In genomic region chr5:14062178-14062577, GRCh38 we compare ENCODE assay signal across 1 cellular context.
TF ChIP-seq lines count a peak whose summit lies in the region.

No MANE protein-coding gene starts in this region.

TF ChIP-seq in GM23338, 12 proteins besides CTCF, POLR2A, EP300 and RAD21:
- TF ChIP-seq, protein P1, sequence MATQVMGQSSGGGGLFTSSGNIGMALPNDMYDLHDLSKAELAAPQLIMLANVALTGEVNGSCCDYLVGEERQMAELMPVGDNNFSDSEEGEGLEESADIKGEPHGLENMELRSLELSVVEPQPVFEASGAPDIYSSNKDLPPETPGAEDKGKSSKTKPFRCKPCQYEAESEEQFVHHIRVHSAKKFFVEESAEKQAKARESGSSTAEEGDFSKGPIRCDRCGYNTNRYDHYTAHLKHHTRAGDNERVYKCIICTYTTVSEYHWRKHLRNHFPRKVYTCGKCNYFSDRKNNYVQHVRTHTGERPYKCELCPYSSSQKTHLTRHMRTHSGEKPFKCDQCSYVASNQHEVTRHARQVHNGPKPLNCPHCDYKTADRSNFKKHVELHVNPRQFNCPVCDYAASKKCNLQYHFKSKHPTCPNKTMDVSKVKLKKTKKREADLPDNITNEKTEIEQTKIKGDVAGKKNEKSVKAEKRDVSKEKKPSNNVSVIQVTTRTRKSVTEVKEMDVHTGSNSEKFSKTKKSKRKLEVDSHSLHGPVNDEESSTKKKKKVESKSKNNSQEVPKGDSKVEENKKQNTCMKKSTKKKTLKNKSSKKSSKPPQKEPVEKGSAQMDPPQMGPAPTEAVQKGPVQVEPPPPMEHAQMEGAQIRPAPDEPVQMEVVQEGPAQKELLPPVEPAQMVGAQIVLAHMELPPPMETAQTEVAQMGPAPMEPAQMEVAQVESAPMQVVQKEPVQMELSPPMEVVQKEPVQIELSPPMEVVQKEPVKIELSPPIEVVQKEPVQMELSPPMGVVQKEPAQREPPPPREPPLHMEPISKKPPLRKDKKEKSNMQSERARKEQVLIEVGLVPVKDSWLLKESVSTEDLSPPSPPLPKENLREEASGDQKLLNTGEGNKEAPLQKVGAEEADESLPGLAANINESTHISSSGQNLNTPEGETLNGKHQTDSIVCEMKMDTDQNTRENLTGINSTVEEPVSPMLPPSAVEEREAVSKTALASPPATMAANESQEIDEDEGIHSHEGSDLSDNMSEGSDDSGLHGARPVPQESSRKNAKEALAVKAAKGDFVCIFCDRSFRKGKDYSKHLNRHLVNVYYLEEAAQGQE (IDR thresholded peaks at IDR 0.05; ENCODE audit: unreplicated experiment) = no peak
- TF ChIP-seq STAT1 (IDR thresholded peaks at IDR 0.05; ENCODE audit: unreplicated experiment) = no peak
- TF ChIP-seq ZNF462 (CRISPR knock-in tag; IDR thresholded peaks at IDR 0.05) = no peak
- no peak for TF ChIP-seq JUNB (IDR thresholded peaks at IDR 0.05; ENCODE audit: unreplicated experiment)
- no peak for TF ChIP-seq POLR2AphosphoS5 (IDR thresholded peaks at IDR 0.05; ENCODE audit: low read depth)
- no peak for TF ChIP-seq ZNF114 (CRISPR knock-in tag; IDR thresholded peaks at IDR 0.05)
- no peak for TF ChIP-seq CREB1 (CRISPR knock-in tag; IDR thresholded peaks at IDR 0.05; ENCODE audit: low read depth)
- no peak for TF ChIP-seq ETS1 (IDR thresholded peaks at IDR 0.05)
- TF ChIP-seq EZH2phosphoT487 (IDR thresholded peaks at IDR 0.05; ENCODE audit: unreplicated experiment) = no peak
- no peak for TF ChIP-seq NANOG (IDR thresholded peaks at IDR 0.05; ENCODE audit: borderline replicate concordance)
- TF ChIP-seq EZH2 (IDR thresholded peaks at IDR 0.05; ENCODE audit: low read depth, unreplicated experiment) = no peak
- no peak for TF ChIP-seq ZNF331 (CRISPR knock-in tag; IDR thresholded peaks at IDR 0.05; ENCODE audit: low read depth)
